Comparison of ENCODE assay signal across 20 cellular contexts in genomic region chr13:46906440-46906839, GRCh38. TPM values are rescaled to one million over a fixed set of nuclear protein-coding genes. Genes with fewer than 3 reads are reported as not detected.
A peak's percentile ranks its signal among the peaks of the same experiment; 100 is the strongest.
DNase-seq lines count a peak whose midpoint lies in the region; ATAC-seq and TF ChIP-seq lines count a peak whose summit lies in the region.
"Had no signal": no experiment of that assay in that cellular context is flagged by ENCODE, and none has a peak within 500 bp of the region (broad histone marks: within the 10 kb centered on the region; RNA-seq: fewer than 3 reads in every experiment).

No MANE protein-coding gene starts in this region.

- no peaks in the 10 kb centered on the region for H4K20me1 ChIP-seq in GM23248 (ENCODE audit: insufficient read depth)
- H4K20me1 ChIP-seq: BLaER1 treated with 17β-estradiol and CSF1 and Interleukin-3, amounts not matched to agents 10 nM and 100 nM had no signal

- peaks cover 33% of the 10 kb centered on the region for H3F3A ChIP-seq in GM23248 (ENCODE audit: insufficient read depth)

- no peaks in the 10 kb centered on the region for H3K27me3 ChIP-seq in GM23248 (replicated peaks; ENCODE audit: insufficient read depth)
- H3K27me3 ChIP-seq: BLaER1 treated with 17β-estradiol and CSF1 and Interleukin-3, amounts not matched to agents 10 nM and 100 nM had no signal

- no peak overlapping the region for H2AFZ ChIP-seq in GM23248

- peaks cover 50% of the 10 kb centered on the region for H3K4me1 ChIP-seq in GM23248 (ENCODE audit: insufficient read depth)
- H3K4me1 ChIP-seq: A549; BLaER1 treated with 17β-estradiol and CSF1 and Interleukin-3, amounts not matched to agents 10 nM and 100 nM; HAP-1 had no signal

- H3K9me3 ChIP-seq in GM23248 (ENCODE audit: low read depth) = no peaks in the 10 kb centered on the region
- H3K9me3 ChIP-seq: A549; BE2C; BLaER1 treated with 17β-estradiol and CSF1 and Interleukin-3, amounts not matched to agents 10 nM and 100 nM; HAP-1 had no signal

- TF ChIP-seq CTCF in fibroblast of mammary gland (conservative IDR thresholded peaks at IDR 0.05; ENCODE audit: control insufficient read depth, insufficient read depth, low read depth, low read length) = no peak

- DNase-seq in ELR (ENCODE audit: low read depth) (peak; percentile 24), GM23248 (peak; percentile 62), fibroblast of mammary gland (ENCODE audit: low read depth) (peak; percentile 28), DMS 273 (lab: John Stamatoyannopoulos, UW; ENCODE audit: unreplicated experiment) (no peak)
- DNase-seq: 8988T; ACHN; AML-193; BE2C; CD4-positive, alpha-beta T cell; CD8-positive, alpha-beta memory T cell; DMS53; DMS79 treated with DMSO at 0.1 percent for 48 hours; GOT3; HFFc6 had no signal

- H3K27ac ChIP-seq in GM23248 = no peak overlapping the region
- H3K27ac ChIP-seq: A549; BLaER1 treated with 17β-estradiol and CSF1 and Interleukin-3, amounts not matched to agents 10 nM and 100 nM had no signal

- H3K79me2 ChIP-seq in GM23248 (ENCODE audit: insufficient read depth) = no peaks in the 10 kb centered on the region

- no peak overlapping the region for H3K4me3 ChIP-seq in GM23248
- H3K4me3 ChIP-seq in fibroblast of mammary gland (ENCODE audit: control insufficient read depth, low read depth, low read length) = no peak overlapping the region
- H3K4me3 ChIP-seq: A549; BLaER1 treated with 17β-estradiol and CSF1 and Interleukin-3, amounts not matched to agents 10 nM and 100 nM; HAP-1 had no signal

- H3K4me2 ChIP-seq in GM23248 (ENCODE audit: unreplicated experiment) = no peak overlapping the region
- H3K4me2 ChIP-seq: A549; BLaER1 treated with 17β-estradiol and CSF1 and Interleukin-3, amounts not matched to agents 10 nM and 100 nM had no signal

- no peaks in the 10 kb centered on the region; the same call in 1 of the 2 replicates for H3K9me2 ChIP-seq in GM23248 (ENCODE audit: insufficient read depth)

- no peak for ATAC-seq in GM21526 (IDR thresholded peaks at IDR 0.05; ENCODE audit: low FRiP score, unreplicated experiment)
- no peak for ATAC-seq in activated CD4-positive, CD25-positive, alpha-beta regulatory T cell treated with anti-CD3 and anti-CD28 coated beads, Interleukin-2, amount 50 U/mL, for 24 hours
- ATAC-seq: A549 had no signal

- no peaks in the 10 kb centered on the region for H3K36me3 ChIP-seq in GM23248 (ENCODE audit: low read depth)
- H3K36me3 ChIP-seq: BE2C; BLaER1 treated with 17β-estradiol and CSF1 and Interleukin-3, amounts not matched to agents 10 nM and 100 nM; HAP-1 had no signal

- in situ Hi-C loops in GM23248 (cut with MboI) = no loop called here

- no peak overlapping the region for H3K9ac ChIP-seq in GM23248
- H3K9ac ChIP-seq: BLaER1 treated with 17β-estradiol and CSF1 and Interleukin-3, amounts not matched to agents 10 nM and 100 nM had no signal

RNA-seq across cellular contexts. Expression of gene HTR2A, which starts 9.6 kb away (rescaled TPM):
- 1.8 and 2.1 TPM in 2 replicates for total RNA-seq in GM23248 (2014; rRNA removed; shearing (Covaris generic))
- 2.0 and 3.7 TPM in 2 replicates for polyA plus RNA-seq in GM23248 (2016; fragmentation: Nextera tagmentation; extraction: Ambion mirVana)
- total RNA-seq: CD4-positive, alpha-beta T cell; CD8-positive, alpha-beta memory T cell had no signal
- polyA plus RNA-seq: A549; CD14-positive monocyte; CD8-positive, alpha-beta memory T cell had no signal
